Comparison of ENCODE assay signal across 9 cellular contexts in the genomic region with DNA sequence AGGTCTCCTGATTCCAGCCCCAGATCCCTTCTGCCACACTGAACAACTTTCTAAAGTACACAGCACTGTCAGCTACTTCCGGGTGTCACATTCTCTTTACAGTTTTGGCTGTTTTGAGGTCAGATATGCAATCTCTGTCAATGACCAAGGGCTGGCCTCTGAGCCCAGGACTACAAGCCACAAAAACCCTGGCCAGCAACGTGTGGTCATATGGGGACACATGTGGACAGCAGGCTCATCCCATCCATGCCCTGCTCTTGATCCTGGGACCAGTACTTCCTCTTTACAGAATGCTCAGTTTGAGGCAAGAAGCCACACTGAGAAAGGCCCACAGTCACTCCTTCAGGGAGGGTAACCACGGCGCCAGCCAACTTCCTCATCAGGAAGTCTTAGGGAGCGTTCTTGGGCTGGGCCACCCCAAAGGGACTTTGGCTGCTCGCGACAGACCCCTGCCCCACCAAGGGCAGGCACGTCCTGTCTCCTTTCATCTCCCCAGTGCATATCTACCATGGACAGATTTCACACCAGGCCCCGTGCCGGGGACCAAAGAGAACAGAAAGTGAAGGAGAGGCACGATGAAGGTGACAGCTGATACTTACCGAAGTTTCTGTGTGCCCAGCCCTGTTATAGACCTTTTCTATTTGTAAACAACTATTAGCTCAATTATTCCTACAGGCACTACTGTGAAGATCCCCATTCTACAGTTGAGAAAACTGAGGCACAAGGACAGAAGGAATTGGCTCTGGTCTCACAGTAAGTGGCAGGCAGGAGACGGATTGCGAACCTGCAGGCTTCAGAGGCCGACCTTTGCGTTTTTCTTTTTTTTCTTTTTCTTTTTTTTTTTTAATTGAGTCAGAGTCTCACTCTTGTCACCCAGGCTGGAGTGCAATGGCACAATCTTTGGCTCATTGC. TPM values are rescaled to one million over a fixed set of nuclear protein-coding genes. Genes with fewer than 3 reads are reported as not detected.
DNase-seq lines count a peak whose midpoint lies in the region; ATAC-seq, FAIRE-seq and TF ChIP-seq lines count a peak whose summit lies in the region.
"Had no signal": no experiment of that assay in that cellular context is flagged by ENCODE, and none has a peak within 500 bp of the region (broad histone marks: within the 10 kb centered on the region; RNA-seq: fewer than 3 reads in every experiment).

No MANE protein-coding gene starts in this region.

- POLR2A ChIA-PET in activated CD4-positive, alpha-beta memory T cell treated with anti-CD3 and anti-CD28 coated beads for 36 hours (lab: Charles Lee), result interaction anchor here (1.0 to 1.5 kb wide), 3 partner anchors 9 to 35 kb away, joined by 3 to 5 read pairs (median 5); no protein-coding TSS in a partner anchor

- DNase-seq in AG10803 (ENCODE audit: low read depth) (peak; percentile 81), kidney (peak; percentile 82), activated gamma-delta T cell treated with Interleukin-2 at 50 U/mL for 16 hours (no peak), RPMI8226 (no peak)
- peak; percentile 38 for DNase-seq in activated CD4-positive, alpha-beta memory T cell treated with anti-CD3 and anti-CD28 coated beads for 36 hours
- DNase-seq in stimulated activated CD4-positive, alpha-beta T cell treated with anti-CD3 and anti-CD28 coated beads, Interleukin-4, amount 100 ng/mL, for 4 hours, result no peak

- intact Hi-C loops in activated CD4-positive, alpha-beta memory T cell treated with anti-CD3 and anti-CD28 coated beads for 36 hours (cut with micrococcal nuclease), result loop anchor here (1.0 kb wide), 2 partner anchors 37 kb away; no protein-coding TSS in a partner anchor
- intact Hi-C loops in kidney (cut with DNase I), result no loop called here

- no peaks in the 10 kb centered on the region for H3K9me3 Mint-ChIP-seq in activated CD4-positive, alpha-beta memory T cell treated with anti-CD3 and anti-CD28 coated beads for 36 hours

- H3K4me3 ChIP-seq in AG10803 (ENCODE audit: low read length), result no peak overlapping the region
- no peak overlapping the region for H3K4me3 ChIP-seq in kidney (ENCODE audit: low read length in 2 of 2)

- ATAC-seq in GM19324 (IDR thresholded peaks at IDR 0.05; ENCODE audit: low FRiP score, unreplicated experiment) (peak; percentile 58), HG03175 (IDR thresholded peaks at IDR 0.05; ENCODE audit: unreplicated experiment) (peak; percentile 79)

- FAIRE-seq in kidney (lab: Jason Lieb, UNC), result no peak

- H3K27me3 Mint-ChIP-seq in activated CD4-positive, alpha-beta memory T cell treated with anti-CD3 and anti-CD28 coated beads for 36 hours, result no peaks in the 10 kb centered on the region

- peaks cover 34% of the 10 kb centered on the region for H3K36me3 Mint-ChIP-seq in activated CD4-positive, alpha-beta memory T cell treated with anti-CD3 and anti-CD28 coated beads for 36 hours

- peaks cover 0 to 5% of the 10 kb centered on the region in 2 donors for H3K4me1 ChIP-seq in kidney (ENCODE audit: control insufficient read depth in 1 of 2, insufficient read depth in 1 of 2, low read depth in 1 of 2, low read length in 2 of 2)

- no peak for TF ChIP-seq CTCF in AG10803 (conservative IDR thresholded peaks at IDR 0.05; ENCODE audit: low read length)
- no peak for TF ChIP-seq CTCF in kidney (IDR thresholded peaks at IDR 0.05; ENCODE audit: borderline replicate concordance, extremely low read depth, insufficient read depth)

- no peak overlapping the region for H3K9ac ChIP-seq in kidney (ENCODE audit: low read length in 2 of 2)

- H3K4me1 Mint-ChIP-seq in activated CD4-positive, alpha-beta memory T cell treated with anti-CD3 and anti-CD28 coated beads for 36 hours (ENCODE audit: low read depth), result peaks cover 81% of the 10 kb centered on the region

- CTCF ChIA-PET in activated CD4-positive, alpha-beta memory T cell treated with anti-CD3 and anti-CD28 coated beads for 36 hours (lab: Charles Lee), result interaction anchor here (1.1 to 2.1 kb wide), 3 partner anchors 22 to 45 kb away, joined by 3 to 11 read pairs (median 3); a partner anchor contains a TSS

- peak overlapping the region; percentile 91 for H3K27ac Mint-ChIP-seq in activated CD4-positive, alpha-beta memory T cell treated with anti-CD3 and anti-CD28 coated beads for 36 hours

- H3K4me3 Mint-ChIP-seq in activated CD4-positive, alpha-beta memory T cell treated with anti-CD3 and anti-CD28 coated beads for 36 hours, result peak overlapping the region; percentile 64

- H3K9me3 ChIP-seq in kidney (ENCODE audit: control insufficient read depth in 1 of 2, low read length in 2 of 2), result no peaks in the 10 kb centered on the region

- H3K27ac ChIP-seq in kidney (ENCODE audit: low read depth in 2 of 2, low read length in 2 of 2), result peak overlapping the region in 1 of 2 donors; percentile 30

- H3K36me3 ChIP-seq in kidney (ENCODE audit: control insufficient read depth in 1 of 2, insufficient read depth in 2 of 2, low read length in 2 of 2), result no peaks in the 10 kb centered on the region

RNA-seq across cellular contexts. Expression of a gene that starts 37.3 kb away (rescaled TPM):
- total RNA-seq in activated CD4-positive, alpha-beta memory T cell treated with anti-CD3 and anti-CD28 coated beads for 36 hours, result 100 to 1,000 TPM in 1 of 2 experiments, 10 to 100 TPM in 1; 98.2 to 104 TPM
- total RNA-seq in kidney, result 42.8 TPM
- 7.2 TPM for polyA plus RNA-seq in kidney (ENCODE audit: insufficient read depth, low read depth, low replicate concordance)

RNA-seq across cellular contexts. Expression of a gene that starts 43.2 kb away (rescaled TPM):
- not detected for total RNA-seq in activated CD4-positive, alpha-beta memory T cell treated with anti-CD3 and anti-CD28 coated beads for 36 hours
- total RNA-seq in kidney, result not detected
- not detected for polyA plus RNA-seq in kidney (ENCODE audit: insufficient read depth, low read depth, low replicate concordance)
- total RNA-seq: lung microvascular endothelial cell had no signal

Comparison
In these comparisons a context has a peak if more than half of its experiments do, and no peak if none do; other contexts are left out.
1. DNase-seq: peak in AG10803 (single experiment), activated CD4-positive, alpha-beta memory T cell treated with anti-CD3 and anti-CD28 coated beads for 36 hours (single experiment) and kidney (single experiment); none in activated gamma-delta T cell treated with Interleukin-2 at 50 U/mL for 16 hours (single experiment), stimulated activated CD4-positive, alpha-beta T cell treated with anti-CD3 and anti-CD28 coated beads, Interleukin-4, amount 100 ng/mL, for 4 hours (0 of 2) and RPMI8226 (single experiment).